13 cellular contexts compared by ENCODE assay signal in genomic region chr2:197904446-197904845, GRCh38.
DNase-seq lines count a peak whose midpoint lies in the region; ATAC-seq and TF ChIP-seq lines count a peak whose summit lies in the region.
"Had no signal": no experiment of that assay in that cellular context is flagged by ENCODE, and none has a peak within 500 bp of the region (broad histone marks: within the 10 kb centered on the region; RNA-seq: fewer than 3 reads in every experiment).

No MANE protein-coding gene starts in this region.

- no peaks in the 10 kb centered on the region for H3K4me1 ChIP-seq in vagina
- H3K4me1 ChIP-seq: Peyer's patch had no signal

- no peaks in the 10 kb centered on the region for H3K9me3 ChIP-seq in vagina
- H3K9me3 ChIP-seq: gastroesophageal sphincter, Peyer's patch had no signal

- no peak for TF ChIP-seq POLR2A in vagina (IDR thresholded peaks at IDR 0.05)

- peak; percentile 15 for DNase-seq in activated CD8-positive, alpha-beta memory T cell treated with anti-CD3 and anti-CD28 coated beads, Interleukin-2, amount 50 U/mL, for 4 hours
- no peak for DNase-seq in activated CD8-positive, alpha-beta memory T cell treated with anti-CD3 and anti-CD28 coated beads, Interleukin-2, amount 10 ng/mL, durations not matched to agents 7 days and 5 days
- DNase-seq in Jurkat, Clone E6-1 (ENCODE audit: low read depth, low spot score): peak; percentile 70
- DNase-seq in activated T-helper 9 cell treated with anti-CD3 and anti-CD28 coated beads, Interleukin-2, amount 50 U/mL, for 16 hours (ENCODE audit: low read depth): peak; percentile 2
- DNase-seq in stimulated activated effector memory CD8-positive, alpha-beta T cell treated with anti-CD3 and anti-CD28 coated beads, Interleukin-12 subunit alpha, Interleukin-12 subunit beta, amount 100 ng/mL, for 72 hours (ENCODE audit: low spot score in 2 of 2): no peak
- DNase-seq in vagina (ENCODE audit: extremely low spot score in 2 of 2) (no peak), NCI-H187 (lab: John Stamatoyannopoulos, UW) (no peak)
- DNase-seq: NCI-H1105, NCI-H446 treated with DMSO at 0.1 percent for 48 hours, Peyer's patch had no signal

- no peaks in the 10 kb centered on the region for H3K27me3 ChIP-seq in vagina
- H3K27me3 ChIP-seq: gastroesophageal sphincter, Peyer's patch had no signal

- H3K27ac ChIP-seq in vagina: no peak overlapping the region
- H3K27ac ChIP-seq: gastroesophageal sphincter, Peyer's patch had no signal

- H3K4me3 ChIP-seq in Jurkat, Clone E6-1 (ENCODE audit: low read length): no peak overlapping the region
- H3K4me3 ChIP-seq in vagina: no peak overlapping the region
- H3K4me3 ChIP-seq: gastroesophageal sphincter, Peyer's patch had no signal

- H3K4me1 Mint-ChIP-seq in activated CD8-positive, alpha-beta memory T cell treated with anti-CD3 and anti-CD28 coated beads, Interleukin-2, amount 10 ng/mL, durations not matched to agents 7 days and 5 days: peaks cover 5% of the 10 kb centered on the region
- H3K4me1 Mint-ChIP-seq in stimulated activated effector memory CD8-positive, alpha-beta T cell treated with anti-CD3 and anti-CD28 coated beads, Interleukin-12 subunit alpha, Interleukin-12 subunit beta, amount 100 ng/mL, for 72 hours: peaks cover 15% of the 10 kb centered on the region

- H3K36me3 ChIP-seq in vagina: no peaks in the 10 kb centered on the region
- H3K36me3 ChIP-seq: gastroesophageal sphincter, Peyer's patch had no signal

- H3K4me3 Mint-ChIP-seq in activated CD8-positive, alpha-beta memory T cell treated with anti-CD3 and anti-CD28 coated beads, Interleukin-2, amount 10 ng/mL, durations not matched to agents 7 days and 5 days: no peak overlapping the region
- no peak overlapping the region for H3K4me3 Mint-ChIP-seq in stimulated activated effector memory CD8-positive, alpha-beta T cell treated with anti-CD3 and anti-CD28 coated beads, Interleukin-12 subunit alpha, Interleukin-12 subunit beta, amount 100 ng/mL, for 72 hours
- H3K4me3 Mint-ChIP-seq: T-helper 1 cell treated with Interleukin-12 subunit alpha and Interleukin-12 subunit beta and Interleukin-4 antibody, amounts not matched to agents 30 μg/mL and 1 μg/mL, for 36 hours had no signal

- CTCF ChIA-PET in activated CD8-positive, alpha-beta memory T cell treated with anti-CD3 and anti-CD28 coated beads, Interleukin-2, amount 10 ng/mL, durations not matched to agents 7 days and 5 days (lab: Charles Lee): interaction anchor here (0.8 kb wide), 1 partner anchor 52 kb away, joined by 3 read pairs; no protein-coding TSS in a partner anchor

- TF ChIP-seq CTCF in vagina (IDR thresholded peaks at IDR 0.05): no peak

- intact Hi-C loops in vagina (cut with DNase I): no loop called here

- H3K9me3 Mint-ChIP-seq in activated CD8-positive, alpha-beta memory T cell treated with anti-CD3 and anti-CD28 coated beads, Interleukin-2, amount 10 ng/mL, durations not matched to agents 7 days and 5 days (ENCODE audit: low read depth): no peaks in the 10 kb centered on the region
- H3K9me3 Mint-ChIP-seq in stimulated activated effector memory CD8-positive, alpha-beta T cell treated with anti-CD3 and anti-CD28 coated beads, Interleukin-12 subunit alpha, Interleukin-12 subunit beta, amount 100 ng/mL, for 72 hours: no peaks in the 10 kb centered on the region
- H3K9me3 Mint-ChIP-seq: T-helper 1 cell treated with Interleukin-12 subunit alpha and Interleukin-12 subunit beta and Interleukin-4 antibody, amounts not matched to agents 30 μg/mL and 1 μg/mL, for 36 hours had no signal

- peaks cover 1% of the 10 kb centered on the region for H3K36me3 Mint-ChIP-seq in activated CD8-positive, alpha-beta memory T cell treated with anti-CD3 and anti-CD28 coated beads, Interleukin-2, amount 10 ng/mL, durations not matched to agents 7 days and 5 days
- H3K36me3 Mint-ChIP-seq in stimulated activated effector memory CD8-positive, alpha-beta T cell treated with anti-CD3 and anti-CD28 coated beads, Interleukin-12 subunit alpha, Interleukin-12 subunit beta, amount 100 ng/mL, for 72 hours: no peaks in the 10 kb centered on the region

- H3K27ac Mint-ChIP-seq in activated CD8-positive, alpha-beta memory T cell treated with anti-CD3 and anti-CD28 coated beads, Interleukin-2, amount 10 ng/mL, durations not matched to agents 7 days and 5 days: no peak overlapping the region
- no peak overlapping the region for H3K27ac Mint-ChIP-seq in stimulated activated effector memory CD8-positive, alpha-beta T cell treated with anti-CD3 and anti-CD28 coated beads, Interleukin-12 subunit alpha, Interleukin-12 subunit beta, amount 100 ng/mL, for 72 hours
- H3K27ac Mint-ChIP-seq: T-helper 1 cell treated with Interleukin-12 subunit alpha and Interleukin-12 subunit beta and Interleukin-4 antibody, amounts not matched to agents 30 μg/mL and 1 μg/mL, for 36 hours had no signal

- ATAC-seq in activated CD8-positive, alpha-beta memory T cell treated with anti-CD3 and anti-CD28 coated beads, Interleukin-2, amount 10 ng/mL, durations not matched to agents 7 days and 5 days: no peak
- ATAC-seq in stimulated activated effector memory CD8-positive, alpha-beta T cell treated with anti-CD3 and anti-CD28 coated beads, Interleukin-12 subunit alpha, Interleukin-12 subunit beta, amount 100 ng/mL, for 72 hours: peak; percentile 93
- no peak for ATAC-seq in GM21447 (IDR thresholded peaks at IDR 0.05; ENCODE audit: unreplicated experiment)
- ATAC-seq: gastroesophageal sphincter had no signal

- H3K27me3 Mint-ChIP-seq in activated CD8-positive, alpha-beta memory T cell treated with anti-CD3 and anti-CD28 coated beads, Interleukin-2, amount 10 ng/mL, durations not matched to agents 7 days and 5 days: peaks cover 44% of the 10 kb centered on the region

Comparison
In these comparisons a context has a peak if more than half of its experiments do, and no peak if none do; other contexts are left out.
1. DNase-seq: peak in activated CD8-positive, alpha-beta memory T cell treated with anti-CD3 and anti-CD28 coated beads, Interleukin-2, amount 50 U/mL, for 4 hours (single experiment), Jurkat, Clone E6-1 (single experiment) and activated T-helper 9 cell treated with anti-CD3 and anti-CD28 coated beads, Interleukin-2, amount 50 U/mL, for 16 hours (single experiment); none in activated CD8-positive, alpha-beta memory T cell treated with anti-CD3 and anti-CD28 coated beads, Interleukin-2, amount 10 ng/mL, durations not matched to agents 7 days and 5 days (single experiment), stimulated activated effector memory CD8-positive, alpha-beta T cell treated with anti-CD3 and anti-CD28 coated beads, Interleukin-12 subunit alpha, Interleukin-12 subunit beta, amount 100 ng/mL, for 72 hours (0 of 2), vagina (0 of 2) and NCI-H187 (0 of 2).